Comparison of ENCODE assay signal across 32 cellular contexts in genomic region chr11:49202287-49202976, GRCh38. TPM values are rescaled to one million over a fixed set of nuclear protein-coding genes. Genes with fewer than 3 reads are reported as not detected.
"Had no signal": no experiment of that assay in that cellular context is flagged by ENCODE, and none has a peak within 500 bp of the region (broad histone marks: within the 10 kb centered on the region; RNA-seq: fewer than 3 reads in every experiment).

No MANE protein-coding gene starts in this region.

- H3K4me3 Mint-ChIP-seq: activated CD4-positive, alpha-beta T cell treated with anti-CD3 and anti-CD28 coated beads for 36 hours; activated naive CD4-positive, alpha-beta T cell treated with anti-CD3 and anti-CD28 coated beads for 36 hours; activated naive CD8-positive, alpha-beta T cell treated with anti-CD3 and anti-CD28 coated beads, Interleukin-2, amount 10 ng/mL, durations not matched to agents 7 days and 5 days; activated T-helper 1 cell treated with anti-CD3 and anti-CD28 coated beads, Interleukin-12 subunit alpha, Interleukin-12 subunit beta, Interleukin-2, Interleukin-4 antibody, amounts not matched to agents 30 ng/mL and 10 ng/mL and 1 ng/mL, durations not matched to agents 14 hours and 24 hours and 36 hours; dendritic cell treated with granulocyte-macrophage colony-stimulating factor and Interleukin-4, amounts not matched to agents 40 ng/mL and 50 ng/mL, for 4 days; natural killer cell treated with Interleukin-12 subunit alpha and Interleukin-12 subunit beta and Interleukin-15 and Interleukin-18, amount 100 ng/mL, for 72 hours; stimulated activated effector memory CD8-positive, alpha-beta T cell treated with anti-CD3 and anti-CD28 coated beads, Interleukin-12 subunit alpha, Interleukin-12 subunit beta, amount 100 ng/mL, for 72 hours; stimulated activated naive CD8-positive, alpha-beta T cell treated with anti-CD3 and anti-CD28 coated beads, Interleukin-15, Interleukin-2, amounts not matched to agents 100 ng/mL and 50 ng/mL, for 24 hours; T-helper 2 cell treated with Interferon-gamma antibody and Interleukin-4, amounts not matched to agents 5 μg/mL and 100 μg/mL, for 36 hours had no signal

- H3K27me3 ChIP-seq: brain microvascular endothelial cell, esophagus squamous epithelium, tibial nerve had no signal

- H3K4me1 Mint-ChIP-seq: activated CD4-positive, alpha-beta T cell treated with anti-CD3 and anti-CD28 coated beads for 36 hours; activated naive CD8-positive, alpha-beta T cell treated with anti-CD3 and anti-CD28 coated beads, Interleukin-2, amount 10 ng/mL, durations not matched to agents 7 days and 5 days; stimulated activated effector memory CD8-positive, alpha-beta T cell treated with anti-CD3 and anti-CD28 coated beads, Interleukin-12 subunit alpha, Interleukin-12 subunit beta, amount 100 ng/mL, for 72 hours had no signal

- DNase-seq: activated CD4-positive, alpha-beta T cell treated with anti-CD3 and anti-CD28 coated beads for 36 hours; activated CD4-positive, alpha-beta T cell treated with anti-CD3 and anti-CD28 coated beads, Interleukin-2, amount 50 U/mL, for 4 hours; activated CD4-positive, CD25-positive, alpha-beta regulatory T cell; activated CD8-positive, alpha-beta memory T cell treated with anti-CD3 and anti-CD28 coated beads, Interleukin-2, amount 50 U/mL, for 4 hours; activated effector memory CD4-positive, alpha-beta T cell treated with anti-CD3 and anti-CD28 coated beads, Interleukin-2, amount 50 U/mL, for 16 hours; activated naive CD4-positive, alpha-beta T cell treated with anti-CD3 and anti-CD28 coated beads for 36 hours; activated naive CD8-positive, alpha-beta T cell treated with anti-CD3 and anti-CD28 coated beads, Interleukin-2, amount 10 ng/mL, durations not matched to agents 7 days and 5 days; activated T-cell treated with anti-CD3 and anti-CD28 coated beads, Interleukin-2, amount 50 U/mL, for 1 hour; brain microvascular endothelial cell; central memory CD4-positive, alpha-beta T cell; effector CD8-positive, alpha-beta T cell; esophagus squamous epithelium; foreskin melanocyte; kidney glomerular epithelial cell; left ventricle myocardium inferior; mucosa of descending colon; posterior cingulate gyrus; stimulated activated CD4-positive, alpha-beta T cell treated with anti-CD3 and anti-CD28 coated beads, Interleukin-4, amount 100 ng/mL, for 24 hours; T-helper 1 cell had no signal

- H3K27ac ChIP-seq: brain microvascular endothelial cell, epithelial cell of prostate, esophagus squamous epithelium, left ventricle myocardium inferior, skin epidermis had no signal

- H3K9me3 Mint-ChIP-seq: activated naive CD4-positive, alpha-beta T cell treated with anti-CD3 and anti-CD28 coated beads for 36 hours; activated naive CD8-positive, alpha-beta T cell treated with anti-CD3 and anti-CD28 coated beads, Interleukin-2, amount 10 ng/mL, durations not matched to agents 7 days and 5 days; activated T-helper 1 cell treated with anti-CD3 and anti-CD28 coated beads, Interleukin-12 subunit alpha, Interleukin-12 subunit beta, Interleukin-2, Interleukin-4 antibody, amounts not matched to agents 30 ng/mL and 10 ng/mL and 1 ng/mL, durations not matched to agents 14 hours and 24 hours and 36 hours; dendritic cell treated with granulocyte-macrophage colony-stimulating factor and Interleukin-4, amounts not matched to agents 40 ng/mL and 50 ng/mL, for 4 days; natural killer cell treated with Interleukin-12 subunit alpha and Interleukin-12 subunit beta and Interleukin-15 and Interleukin-18, amount 100 ng/mL, for 72 hours; stimulated activated naive CD8-positive, alpha-beta T cell treated with anti-CD3 and anti-CD28 coated beads, Interleukin-15, Interleukin-2, amounts not matched to agents 100 ng/mL and 50 ng/mL, for 24 hours; T-helper 2 cell treated with Interferon-gamma antibody and Interleukin-4, amounts not matched to agents 5 μg/mL and 100 μg/mL, for 36 hours had no signal

- H3K27ac Mint-ChIP-seq: activated CD4-positive, alpha-beta T cell treated with anti-CD3 and anti-CD28 coated beads for 36 hours; activated naive CD4-positive, alpha-beta T cell treated with anti-CD3 and anti-CD28 coated beads for 36 hours; activated naive CD8-positive, alpha-beta T cell treated with anti-CD3 and anti-CD28 coated beads, Interleukin-2, amount 10 ng/mL, durations not matched to agents 7 days and 5 days; activated T-helper 1 cell treated with anti-CD3 and anti-CD28 coated beads, Interleukin-12 subunit alpha, Interleukin-12 subunit beta, Interleukin-2, Interleukin-4 antibody, amounts not matched to agents 30 ng/mL and 10 ng/mL and 1 ng/mL, durations not matched to agents 14 hours and 24 hours and 36 hours; dendritic cell treated with granulocyte-macrophage colony-stimulating factor and Interleukin-4, amounts not matched to agents 40 ng/mL and 50 ng/mL, for 4 days; natural killer cell treated with Interleukin-12 subunit alpha and Interleukin-12 subunit beta and Interleukin-15 and Interleukin-18, amount 100 ng/mL, for 72 hours; stimulated activated effector memory CD8-positive, alpha-beta T cell treated with anti-CD3 and anti-CD28 coated beads, Interleukin-12 subunit alpha, Interleukin-12 subunit beta, amount 100 ng/mL, for 72 hours; stimulated activated naive CD8-positive, alpha-beta T cell treated with anti-CD3 and anti-CD28 coated beads, Interleukin-15, Interleukin-2, amounts not matched to agents 100 ng/mL and 50 ng/mL, for 24 hours; T-helper 2 cell treated with Interferon-gamma antibody and Interleukin-4, amounts not matched to agents 5 μg/mL and 100 μg/mL, for 36 hours had no signal

- H3K4me3 ChIP-seq: esophagus squamous epithelium, left ventricle myocardium inferior, mucosa of descending colon, skin epidermis, tibial nerve had no signal

- H3K36me3 ChIP-seq: brain microvascular endothelial cell, esophagus squamous epithelium, left ventricle myocardium inferior, tibial nerve had no signal

- ATAC-seq: activated CD4-positive, alpha-beta T cell treated with anti-CD3 and anti-CD28 coated beads for 36 hours; mucosa of descending colon; natural killer cell treated with Interleukin-12 subunit alpha and Interleukin-12 subunit beta and Interleukin-15 and Interleukin-18, amount 100 ng/mL, for 72 hours; sciatic nerve; stimulated activated effector memory CD8-positive, alpha-beta T cell treated with anti-CD3 and anti-CD28 coated beads, Interleukin-12 subunit alpha, Interleukin-12 subunit beta, amount 100 ng/mL, for 72 hours had no signal

- H3K27me3 Mint-ChIP-seq: activated naive CD8-positive, alpha-beta T cell treated with anti-CD3 and anti-CD28 coated beads, Interleukin-2, amount 10 ng/mL, durations not matched to agents 7 days and 5 days; natural killer cell treated with Interleukin-12 subunit alpha and Interleukin-12 subunit beta and Interleukin-15 and Interleukin-18, amount 100 ng/mL, for 72 hours had no signal

- H3K36me3 Mint-ChIP-seq: activated naive CD8-positive, alpha-beta T cell treated with anti-CD3 and anti-CD28 coated beads, Interleukin-2, amount 10 ng/mL, durations not matched to agents 7 days and 5 days; natural killer cell treated with Interleukin-12 subunit alpha and Interleukin-12 subunit beta and Interleukin-15 and Interleukin-18, amount 100 ng/mL, for 72 hours; stimulated activated effector memory CD8-positive, alpha-beta T cell treated with anti-CD3 and anti-CD28 coated beads, Interleukin-12 subunit alpha, Interleukin-12 subunit beta, amount 100 ng/mL, for 72 hours had no signal

RNA-seq across cellular contexts. Expression of gene FOLH1, which starts 6.0 kb away (rescaled TPM):
- total RNA-seq: activated CD4-positive, alpha-beta T cell treated with anti-CD3 and anti-CD28 coated beads for 36 hours; activated CD8-positive, alpha-beta memory T cell treated with anti-CD3 and anti-CD28 coated beads for 36 hours; activated naive CD4-positive, alpha-beta T cell treated with anti-CD3 and anti-CD28 coated beads for 36 hours; activated naive CD8-positive, alpha-beta T cell treated with anti-CD3 and anti-CD28 coated beads, Interleukin-2, amount 10 ng/mL, durations not matched to agents 7 days and 5 days; activated T-helper 1 cell treated with anti-CD3 and anti-CD28 coated beads, Interleukin-12 subunit alpha, Interleukin-12 subunit beta, Interleukin-2, Interleukin-4 antibody, amounts not matched to agents 30 ng/mL and 10 ng/mL and 1 ng/mL, durations not matched to agents 14 hours and 24 hours and 36 hours; left ventricle myocardium inferior; lung microvascular endothelial cell; myocyte; natural killer cell treated with Interleukin-12 subunit alpha and Interleukin-12 subunit beta and Interleukin-15 and Interleukin-18, amount 100 ng/mL, for 72 hours had no signal
